Comparison of ENCODE assay signal across 21 cellular contexts in the genomic region with DNA sequence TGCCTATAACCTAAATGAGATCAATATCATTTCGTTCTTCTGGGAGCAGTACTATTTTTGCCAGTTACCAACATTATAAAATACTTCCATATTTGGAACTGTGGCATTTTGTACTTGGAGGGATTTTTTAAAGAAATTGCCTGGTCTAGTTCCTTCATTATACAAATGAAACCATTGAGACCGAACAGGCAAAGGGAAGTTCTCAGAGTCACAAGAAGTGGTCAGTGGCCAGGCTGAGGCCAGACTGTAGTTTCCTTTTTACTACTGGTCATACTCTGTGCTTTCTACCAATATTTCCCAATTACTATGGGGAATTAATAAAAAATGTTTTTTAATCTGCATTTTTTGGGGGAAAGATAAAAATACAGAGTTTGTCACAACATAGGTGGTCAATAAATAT.
DNase-seq lines count a peak whose midpoint lies in the region; ATAC-seq, FAIRE-seq and TF ChIP-seq lines count a peak whose summit lies in the region.
"Had no signal": no experiment of that assay in that cellular context is flagged by ENCODE, and none has a peak within 500 bp of the region (broad histone marks: within the 10 kb centered on the region; RNA-seq: fewer than 3 reads in every experiment).

No MANE protein-coding gene starts in this region.

- TF ChIP-seq EP300 in HepG2 (IDR thresholded peaks at IDR 0.05; ENCODE audit: low read depth in 2 of 2, low read length in 2 of 2) = no peak
- no peak for TF ChIP-seq EP300 in HepG2 (CRISPR knock-in tag; IDR thresholded peaks at IDR 0.05; ENCODE audit: borderline replicate concordance)

- TF ChIP-seq POLR2A in right lobe of liver (IDR thresholded peaks at IDR 0.05) (no peak), HepG2 (IDR thresholded peaks at IDR 0.05; ENCODE audit: insufficient read depth in 1 of 2, low read depth in 2 of 2, low read length in 2 of 2) (no peak)

- H3K36me3 ChIP-seq in right lobe of liver (no peaks in the 10 kb centered on the region), HepG2 (replicated peaks in 1 of 2; ENCODE audit: control insufficient read depth in 1 of 2, insufficient read depth in 2 of 2, low read length in 2 of 2) (no peaks in the 10 kb centered on the region), upper lobe of right lung (no peaks in the 10 kb centered on the region)

- H3K27me3 Mint-ChIP-seq in dendritic cell treated with granulocyte-macrophage colony-stimulating factor and Interleukin-4, amounts not matched to agents 40 ng/mL and 50 ng/mL, for 4 days = no peaks in the 10 kb centered on the region

- H3K9me3 ChIP-seq in right lobe of liver (no peaks in the 10 kb centered on the region), HepG2 (ENCODE audit: low read length) (no peaks in the 10 kb centered on the region), upper lobe of right lung (no peaks in the 10 kb centered on the region)
- H3K9me3 ChIP-seq: A549 had no signal

- POLR2A ChIA-PET in HepG2 (lab: Yijun Ruan, JAX) = no interaction called here

- H2AFZ ChIP-seq in HepG2 (ENCODE audit: low read length) = no peak overlapping the region

- H3K9me3 Mint-ChIP-seq in dendritic cell treated with granulocyte-macrophage colony-stimulating factor and Interleukin-4, amounts not matched to agents 40 ng/mL and 50 ng/mL, for 4 days = no peaks in the 10 kb centered on the region

- TF ChIP-seq CTCF in right lobe of liver (IDR thresholded peaks at IDR 0.05) = no peak
- no peak for TF ChIP-seq CTCF in HepG2 (CRISPR knock-in tag; IDR thresholded peaks at IDR 0.05)
- TF ChIP-seq CTCF in upper lobe of right lung (IDR thresholded peaks at IDR 0.05) = no peak

- in situ Hi-C loops in HepG2 (cut with HindIII; ENCODE audit: extremely low pct_ligation_motif_present, low pct_unique_long_range_greater_than_20kb) = no loop called here

- BruUV-seq in HepG2 (replicated peaks; lab: Mats Ljungman, UMichigan) = no TSS peak

- intact Hi-C loops in right lobe of liver (cut with DNase I) = no loop called here
- intact Hi-C loops in HepG2 (cut with micrococcal nuclease; ENCODE audit: unreplicated experiment) = no loop called here
- intact Hi-C loops in dendritic cell treated with granulocyte-macrophage colony-stimulating factor and Interleukin-4, amounts not matched to agents 40 ng/mL and 50 ng/mL, for 4 days (cut with micrococcal nuclease) = loop anchor here (10.0 kb wide), 1 partner anchor 320 kb away; no protein-coding TSS in a partner anchor
- intact Hi-C loops in upper lobe of right lung (cut with DNase I) = no loop called here

- no peaks in the 10 kb centered on the region for H3K4me1 ChIP-seq in right lobe of liver
- H3K4me1 ChIP-seq in HepG2 (ENCODE audit: insufficient read depth, low read length) = no peaks in the 10 kb centered on the region
- peaks cover 28% of the 10 kb centered on the region for H3K4me1 ChIP-seq in upper lobe of right lung
- H3K4me1 ChIP-seq: A549 had no signal

- FAIRE-seq in HepG2 (lab: Jason Lieb, UNC) = no peak
- FAIRE-seq: A549, H1 had no signal

- H3K27ac Mint-ChIP-seq in dendritic cell treated with granulocyte-macrophage colony-stimulating factor and Interleukin-4, amounts not matched to agents 40 ng/mL and 50 ng/mL, for 4 days = peak overlapping the region; percentile 71

- no peaks in the 10 kb centered on the region for H4K20me1 ChIP-seq in HepG2 (ENCODE audit: insufficient read depth, low read length)

- H3K9ac ChIP-seq in HepG2 (ENCODE audit: insufficient read depth, low read depth, low read length) = no peak overlapping the region

- H3K27ac ChIP-seq in right lobe of liver = no peak overlapping the region
- H3K27ac ChIP-seq in HepG2 (ENCODE audit: extremely low read length, insufficient read depth, low read length) = no peak overlapping the region
- H3K27ac ChIP-seq in upper lobe of right lung = peak overlapping the region; percentile 33
- H3K27ac ChIP-seq: A549, SK-N-MC had no signal

- no peak overlapping the region for H3K4me2 ChIP-seq in HepG2 (ENCODE audit: low read depth, low read length)
- H3K4me2 ChIP-seq: A549 had no signal

- CTCF ChIA-PET in HepG2 (lab: Yijun Ruan, JAX; ENCODE audit: low intra/inter-chr PET ratio, low total read pairs) = no interaction called here

- DNase-seq in right lobe of liver (no peak), HepG2 (ENCODE audit: low spot score) (no peak), middle frontal gyrus (ENCODE audit: extremely low spot score, low spot score) (peak; percentile 43), upper lobe of right lung (no peak), NCI-H1105 (lab: John Stamatoyannopoulos, UW) (no peak)
- DNase-seq in activated CD4-positive, alpha-beta T cell treated with anti-CD3 and anti-CD28 coated beads for 4 hours = no peak
- DNase-seq: C1 segment of cervical spinal cord; DMS79 treated with DMSO at 0.1 percent for 48 hours; Karpas-422; NCI-H1092 treated with DMSO at 0.1 percent for 48 hours; NCI-H1694; NCI-H2081 treated with DMSO at 0.1 percent for 48 hours; NCI-H446 treated with DMSO at 0.1 percent for 48 hours; NK-92 treated with Interleukin-12 subunit alpha and Interleukin-12 subunit beta, amount 100 ng/mL, for 24 hours; OCI-M1; SHP77 had no signal

- peak; percentile 32 to 66 (median 49) for ATAC-seq in right lobe of liver
- ATAC-seq in HepG2 = no peak
- ATAC-seq in upper lobe of right lung = peak; percentile 70
- no peak for ATAC-seq in HG02938 (IDR thresholded peaks at IDR 0.05; ENCODE audit: unreplicated experiment)
- ATAC-seq: A549 had no signal

- no peaks in the 10 kb centered on the region for H3K27me3 ChIP-seq in right lobe of liver
- H3K27me3 ChIP-seq in HepG2 (ENCODE audit: control insufficient read depth in 1 of 2, insufficient read depth in 2 of 2, low read length in 2 of 2) = no peaks in the 10 kb centered on the region
- H3K27me3 ChIP-seq in upper lobe of right lung = no peaks in the 10 kb centered on the region

- H3K79me2 ChIP-seq in HepG2 (ENCODE audit: insufficient read depth, low read length) = no peaks in the 10 kb centered on the region

- peaks cover 58% of the 10 kb centered on the region for H3K4me1 Mint-ChIP-seq in dendritic cell treated with granulocyte-macrophage colony-stimulating factor and Interleukin-4, amounts not matched to agents 40 ng/mL and 50 ng/mL, for 4 days (ENCODE audit: low read depth)

- peak overlapping the region; percentile 9 for H3K4me3 Mint-ChIP-seq in dendritic cell treated with granulocyte-macrophage colony-stimulating factor and Interleukin-4, amounts not matched to agents 40 ng/mL and 50 ng/mL, for 4 days

- TF ChIP-seq RAD21 in HepG2 (CRISPR knock-in tag; IDR thresholded peaks at IDR 0.05) = no peak

- 69% methylated on average over 2 of the region's 2 CpGs for WGBS in right lobe of liver (ENCODE audit: insufficient coverage, low coverage, low lambda C conversion rate, missing lambda C conversion rate)
- 89% methylated on average over 2 of the region's 2 CpGs for WGBS in HepG2 (ENCODE audit: low lambda C conversion rate)

- H3K36me3 Mint-ChIP-seq in dendritic cell treated with granulocyte-macrophage colony-stimulating factor and Interleukin-4, amounts not matched to agents 40 ng/mL and 50 ng/mL, for 4 days (ENCODE audit: low read depth) = peaks cover 13% of the 10 kb centered on the region

- H3K4me3 ChIP-seq in right lobe of liver (no peak overlapping the region), HepG2 (replicated peaks in 1 of 3; ENCODE audit: insufficient read depth in 1 of 3, low read depth in 2 of 3, low read length in 3 of 3) (no peak overlapping the region), upper lobe of right lung (no peak overlapping the region)
- H3K4me3 ChIP-seq: A549, SK-N-MC had no signal

TF ChIP-seq in HepG2, 621 proteins besides CTCF, POLR2A, EP300 and RAD21 (continues in another document):
- TF ChIP-seq, protein P1, sequence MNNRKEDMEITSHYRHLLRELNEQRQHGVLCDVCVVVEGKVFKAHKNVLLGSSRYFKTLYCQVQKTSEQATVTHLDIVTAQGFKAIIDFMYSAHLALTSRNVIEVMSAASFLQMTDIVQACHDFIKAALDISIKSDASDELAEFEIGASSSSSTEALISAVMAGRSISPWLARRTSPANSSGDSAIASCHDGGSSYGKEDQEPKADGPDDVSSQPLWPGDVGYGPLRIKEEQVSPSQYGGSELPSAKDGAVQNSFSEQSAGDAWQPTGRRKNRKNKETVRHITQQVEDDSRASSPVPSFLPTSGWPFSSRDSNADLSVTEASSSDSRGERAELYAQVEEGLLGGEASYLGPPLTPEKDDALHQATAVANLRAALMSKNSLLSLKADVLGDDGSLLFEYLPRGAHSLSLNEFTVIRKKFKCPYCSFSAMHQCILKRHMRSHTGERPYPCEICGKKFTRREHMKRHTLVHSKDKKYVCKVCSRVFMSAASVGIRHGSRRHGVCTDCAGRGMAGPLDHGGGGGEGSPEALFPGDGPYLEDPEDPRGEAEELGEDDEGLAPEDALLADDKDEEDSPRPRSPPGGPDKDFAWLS (CRISPR knock-in tag; IDR thresholded peaks at IDR 0.05; ENCODE audit: borderline replicate concordance) = no peak
- TF ChIP-seq MIXL1 (CRISPR knock-in tag; IDR thresholded peaks at IDR 0.05) (no peak), NRL (CRISPR knock-in tag; IDR thresholded peaks at IDR 0.05; ENCODE audit: borderline replicate concordance) (no peak), MBNL3 (CRISPR knock-in tag; conservative IDR thresholded peaks at IDR 0.05) (no peak)
- TF ChIP-seq, protein P2, sequence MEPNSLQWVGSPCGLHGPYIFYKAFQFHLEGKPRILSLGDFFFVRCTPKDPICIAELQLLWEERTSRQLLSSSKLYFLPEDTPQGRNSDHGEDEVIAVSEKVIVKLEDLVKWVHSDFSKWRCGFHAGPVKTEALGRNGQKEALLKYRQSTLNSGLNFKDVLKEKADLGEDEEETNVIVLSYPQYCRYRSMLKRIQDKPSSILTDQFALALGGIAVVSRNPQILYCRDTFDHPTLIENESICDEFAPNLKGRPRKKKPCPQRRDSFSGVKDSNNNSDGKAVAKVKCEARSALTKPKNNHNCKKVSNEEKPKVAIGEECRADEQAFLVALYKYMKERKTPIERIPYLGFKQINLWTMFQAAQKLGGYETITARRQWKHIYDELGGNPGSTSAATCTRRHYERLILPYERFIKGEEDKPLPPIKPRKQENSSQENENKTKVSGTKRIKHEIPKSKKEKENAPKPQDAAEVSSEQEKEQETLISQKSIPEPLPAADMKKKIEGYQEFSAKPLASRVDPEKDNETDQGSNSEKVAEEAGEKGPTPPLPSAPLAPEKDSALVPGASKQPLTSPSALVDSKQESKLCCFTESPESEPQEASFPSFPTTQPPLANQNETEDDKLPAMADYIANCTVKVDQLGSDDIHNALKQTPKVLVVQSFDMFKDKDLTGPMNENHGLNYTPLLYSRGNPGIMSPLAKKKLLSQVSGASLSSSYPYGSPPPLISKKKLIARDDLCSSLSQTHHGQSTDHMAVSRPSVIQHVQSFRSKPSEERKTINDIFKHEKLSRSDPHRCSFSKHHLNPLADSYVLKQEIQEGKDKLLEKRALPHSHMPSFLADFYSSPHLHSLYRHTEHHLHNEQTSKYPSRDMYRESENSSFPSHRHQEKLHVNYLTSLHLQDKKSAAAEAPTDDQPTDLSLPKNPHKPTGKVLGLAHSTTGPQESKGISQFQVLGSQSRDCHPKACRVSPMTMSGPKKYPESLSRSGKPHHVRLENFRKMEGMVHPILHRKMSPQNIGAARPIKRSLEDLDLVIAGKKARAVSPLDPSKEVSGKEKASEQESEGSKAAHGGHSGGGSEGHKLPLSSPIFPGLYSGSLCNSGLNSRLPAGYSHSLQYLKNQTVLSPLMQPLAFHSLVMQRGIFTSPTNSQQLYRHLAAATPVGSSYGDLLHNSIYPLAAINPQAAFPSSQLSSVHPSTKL (CRISPR knock-in tag; IDR thresholded peaks at IDR 0.05) = no peak

Comparison
In these comparisons a context has a peak if more than half of its experiments do, and no peak if none do; other contexts are left out.
1. ATAC-seq: peak in right lobe of liver (4 of 4) and upper lobe of right lung (single experiment); none in HepG2 (single experiment) and HG02938 (single experiment).